ENCODE assay signal across 27 cellular contexts in the genomic region with DNA sequence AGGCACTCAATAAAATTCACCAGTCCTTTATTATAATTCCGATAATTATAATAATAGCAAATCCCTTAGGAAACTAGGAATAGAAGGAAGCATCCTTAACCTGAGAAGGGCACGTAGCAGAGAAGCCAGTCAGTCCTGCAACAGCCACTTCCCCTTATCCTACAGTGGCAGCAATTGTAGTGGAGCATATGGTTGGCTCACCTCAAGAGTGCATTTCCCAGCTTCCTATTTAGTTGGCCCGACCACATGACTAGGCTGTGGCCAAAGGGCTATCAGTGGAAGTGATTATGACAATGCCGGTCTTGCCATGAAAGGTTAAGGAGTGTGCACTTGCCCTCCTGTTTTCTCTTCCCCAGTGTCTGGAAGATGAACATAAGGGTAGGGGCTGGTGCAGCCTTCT. TPM values are rescaled to one million over a fixed set of nuclear protein-coding genes. Genes with fewer than 3 reads are reported as not detected.
DNase-seq lines count a peak whose midpoint lies in the region.
"Had no signal": no experiment of that assay in that cellular context is flagged by ENCODE, and none has a peak within 500 bp of the region (broad histone marks: within the 10 kb centered on the region; RNA-seq: fewer than 3 reads in every experiment).

No MANE protein-coding gene starts in this region.

- no peaks in the 10 kb centered on the region for H3K36me3 ChIP-seq in mesendoderm (ENCODE audit: control insufficient read depth, insufficient read depth, low read length)
- H3K36me3 ChIP-seq: BLaER1 treated with 17β-estradiol and CSF1 and Interleukin-3, amounts not matched to agents 10 nM and 100 nM; heart right ventricle; tibial nerve had no signal

- DNase-seq in KBM-7 (peak; percentile 65), NCI-H524 treated with DMSO at 0.1 percent for 48 hours (lab: John Stamatoyannopoulos, UW) (peak; percentile 14), SW480 (ENCODE audit: low spot score) (peak; percentile 9), mesendoderm (peak; percentile 10), HuH-7 (ENCODE audit: low spot score) (no peak), ACHN (no peak), C1 segment of cervical spinal cord (lab: John Stamatoyannopoulos, UW) (no peak)
- no peak for DNase-seq in activated T-cell treated with anti-CD3 and anti-CD28 coated beads, Interleukin-2, amount 50 U/mL, for 48 hours
- DNase-seq: activated CD4-positive, alpha-beta T cell treated with anti-CD3 and anti-CD28 coated beads, Interleukin-2, amount 10 ng/mL, durations not matched to agents 24 days and 14 days; activated CD8-positive, alpha-beta memory T cell treated with anti-CD3 and anti-CD28 coated beads for 24 hours; activated effector memory CD4-positive, alpha-beta T cell treated with anti-CD3 and anti-CD28 coated beads, Interleukin-2, amount 50 U/mL, for 16 hours; activated naive CD8-positive, alpha-beta T cell treated with anti-CD3 and anti-CD28 coated beads for 36 hours; activated T-cell treated with anti-CD3 and anti-CD28 coated beads for 4 hours; anterior cingulate cortex; Calu3; DMS79 treated with DMSO at 0.1 percent for 48 hours; GF-D8; heart right ventricle; IMR-90; natural killer cell; NCI-H1417; NCI-H2029; NCI-H510A treated with DMSO at 0.1 percent for 48 hours; SK-N-SH; stimulated activated CD4-positive, alpha-beta T cell treated with anti-CD3 and anti-CD28 coated beads, Interleukin-4, amount 100 ng/mL, for 24 hours had no signal

- H4K8ac ChIP-seq in mesendoderm (ENCODE audit: low read depth, low read length) = no peak overlapping the region

- H3K23ac ChIP-seq in mesendoderm (ENCODE audit: low read length) = no peak overlapping the region

- H2AK5ac ChIP-seq in mesendoderm (ENCODE audit: low read length) = no peak overlapping the region

- no peaks in the 10 kb centered on the region for H3K79me2 ChIP-seq in mesendoderm (ENCODE audit: control insufficient read depth, insufficient read depth, low read length)

- no peak overlapping the region for H3K4me3 ChIP-seq in mesendoderm (ENCODE audit: low read length)
- H3K4me3 ChIP-seq: BLaER1 treated with 17β-estradiol and CSF1 and Interleukin-3, amounts not matched to agents 10 nM and 100 nM; heart right ventricle; tibial nerve had no signal

- H3K27ac ChIP-seq in mesendoderm (ENCODE audit: low read depth, low read length) = no peak overlapping the region
- H3K27ac ChIP-seq: BLaER1 treated with 17β-estradiol and CSF1 and Interleukin-3, amounts not matched to agents 10 nM and 100 nM; heart right ventricle; tibial nerve had no signal

- H3K79me1 ChIP-seq in mesendoderm (ENCODE audit: low read length) = no peaks in the 10 kb centered on the region

- no peak overlapping the region for H3K56ac ChIP-seq in mesendoderm (ENCODE audit: low read length)

- in situ Hi-C loops in KBM-7 (cut with MboI; ENCODE audit: low pct_unique_long_range_greater_than_20kb, low sequenced_read_pairs) = no loop called here
- in situ Hi-C loops in ACHN (cut with HindIII; ENCODE audit: low pct_ligation_motif_present, low pct_unique_long_range_greater_than_20kb, low sequenced_read_pairs) = no loop called here

- no peak overlapping the region for H3K9ac ChIP-seq in mesendoderm (ENCODE audit: low read length)
- H3K9ac ChIP-seq: BLaER1 treated with 17β-estradiol and CSF1 and Interleukin-3, amounts not matched to agents 10 nM and 100 nM; SK-N-SH had no signal

- no peak overlapping the region for H2BK15ac ChIP-seq in mesendoderm (replicated peaks; ENCODE audit: low read depth)

- WGBS in mesendoderm (ENCODE audit: extremely low coverage, insufficient coverage, low lambda C conversion rate) = no CpG with 5 or more reads among the region's 4 CpGs

- H4K5ac ChIP-seq in mesendoderm (ENCODE audit: low read length) = no peak overlapping the region

- no peaks in the 10 kb centered on the region for H3K4me1 ChIP-seq in mesendoderm (ENCODE audit: control insufficient read depth, low read depth, low read length)
- H3K4me1 ChIP-seq: BLaER1 treated with 17β-estradiol and CSF1 and Interleukin-3, amounts not matched to agents 10 nM and 100 nM; heart right ventricle; tibial nerve had no signal

- H2BK120ac ChIP-seq in mesendoderm (ENCODE audit: low read depth, low read length) = no peak overlapping the region

- H3K4ac ChIP-seq in mesendoderm (ENCODE audit: low read depth, low read length) = no peak overlapping the region

- no peaks in the 10 kb centered on the region for H3K27me3 ChIP-seq in mesendoderm (ENCODE audit: insufficient read depth, low read length, poor library complexity)
- H3K27me3 ChIP-seq: BLaER1 treated with 17β-estradiol and CSF1 and Interleukin-3, amounts not matched to agents 10 nM and 100 nM; tibial nerve had no signal

- no peak overlapping the region for H3K18ac ChIP-seq in mesendoderm (ENCODE audit: low read length)

- no peak overlapping the region for H2BK5ac ChIP-seq in mesendoderm (ENCODE audit: low read length)

- no peak overlapping the region for H3K4me2 ChIP-seq in mesendoderm (ENCODE audit: low read length)
- H3K4me2 ChIP-seq: BLaER1 treated with 17β-estradiol and CSF1 and Interleukin-3, amounts not matched to agents 10 nM and 100 nM; SK-N-SH had no signal

RNA-seq across cellular contexts. Expression of gene TESMIN, which starts 27.0 kb away (rescaled TPM):
- 42.7 TPM for polyA plus RNA-seq in mesendoderm (2013, experiment 1 of 2)
- polyA plus RNA-seq in mesendoderm (2013, experiment 2 of 2) = 43.2 TPM

RNA-seq across cellular contexts. Expression of gene GAL, which starts 39.9 kb away (rescaled TPM):
- 1,656 TPM for polyA plus RNA-seq in mesendoderm (2013, experiment 1 of 2)
- 1,755 TPM for polyA plus RNA-seq in mesendoderm (2013, experiment 2 of 2)

Comparison
In these comparisons a context has a peak if more than half of its experiments do, and no peak if none do; other contexts are left out.
1. DNase-seq: peak in KBM-7 (single experiment), NCI-H524 treated with DMSO at 0.1 percent for 48 hours (single experiment), SW480 (single experiment) and mesendoderm (single experiment); none in HuH-7 (single experiment), ACHN (single experiment), activated T-cell treated with anti-CD3 and anti-CD28 coated beads, Interleukin-2, amount 50 U/mL, for 48 hours (0 of 2) and C1 segment of cervical spinal cord (0 of 14).